Comparison of ENCODE assay signal across 21 cellular contexts in the genomic region with DNA sequence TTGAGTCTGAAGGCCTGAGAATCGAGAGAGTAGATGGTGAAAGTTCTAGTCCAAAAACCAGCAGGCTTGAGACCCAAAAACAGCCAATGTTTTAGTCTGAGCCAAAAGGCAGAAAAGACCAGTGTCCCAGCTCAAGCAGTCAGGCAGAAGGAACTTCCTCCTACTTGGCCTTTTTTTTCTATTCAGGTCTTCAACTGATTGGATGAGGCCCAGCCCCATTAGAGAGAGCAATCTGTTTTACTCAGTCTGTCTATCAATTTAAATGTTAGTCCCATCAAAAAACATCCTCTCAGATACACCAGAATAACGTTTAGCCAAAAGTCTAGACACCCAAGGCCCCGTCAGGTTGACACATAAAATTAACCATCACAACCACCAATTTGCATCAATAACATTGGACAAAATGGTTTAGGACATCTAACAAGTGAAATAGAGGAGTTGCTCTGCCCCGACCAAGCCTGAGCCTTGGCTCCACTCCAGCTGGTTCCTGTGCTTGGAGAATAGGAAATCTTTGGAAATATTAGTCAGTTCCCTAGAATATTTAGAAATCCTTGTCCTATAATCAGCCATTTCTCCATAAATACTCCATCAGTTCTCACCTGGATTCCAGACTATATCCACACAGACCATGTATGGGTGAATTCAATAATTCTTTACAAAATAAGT. TPM values are rescaled to one million over a fixed set of nuclear protein-coding genes. Genes with fewer than 3 reads are reported as not detected.
DNase-seq lines count a peak whose midpoint lies in the region; ATAC-seq and TF ChIP-seq lines count a peak whose summit lies in the region.
"Had no signal": no experiment of that assay in that cellular context is flagged by ENCODE, and none has a peak within 500 bp of the region (broad histone marks: within the 10 kb centered on the region; RNA-seq: fewer than 3 reads in every experiment).

No MANE protein-coding gene starts in this region.

- 63% methylated on average over 4 of the region's 4 CpGs for WGBS in right cardiac atrium
- WGBS in mesenchymal stem cell, result 93% methylated on average over 3 of the region's 4 CpGs

- H3K27ac ChIP-seq in right cardiac atrium (ENCODE audit: low read length), result no peak overlapping the region
- no peak overlapping the region for H3K27ac ChIP-seq in left ventricle myocardium inferior (replicated peaks)
- H3K27ac ChIP-seq in mesenchymal stem cell (ENCODE audit: low read length, poor library complexity, severe bottlenecking), result no peak overlapping the region
- H3K27ac ChIP-seq: BLaER1 treated with 17β-estradiol and CSF1 and Interleukin-3, amounts not matched to agents 10 nM and 100 nM; Peyer's patch; SJCRH30 had no signal

- H4K8ac ChIP-seq in mesenchymal stem cell (ENCODE audit: low read length), result no peak overlapping the region

- peak overlapping the region; percentile 36 for H2AK5ac ChIP-seq in mesenchymal stem cell (ENCODE audit: low read length, severe bottlenecking)

- H3K79me1 ChIP-seq in mesenchymal stem cell (replicated peaks; ENCODE audit: low read length, poor library complexity, severe bottlenecking), result no peaks in the 10 kb centered on the region

- ATAC-seq in right cardiac atrium (no peak), HG03469 (IDR thresholded peaks at IDR 0.05; ENCODE audit: unreplicated experiment) (no peak)
- ATAC-seq: GM23338 had no signal

- H3K4me3 ChIP-seq in right cardiac atrium (ENCODE audit: low read length), result no peak overlapping the region
- no peak overlapping the region for H3K4me3 ChIP-seq in left ventricle myocardium inferior
- H3K4me3 ChIP-seq in mesenchymal stem cell (ENCODE audit: insufficient read depth in 1 of 2, low read depth in 1 of 2, low read length in 2 of 2), result no peak overlapping the region
- H3K4me3 ChIP-seq: BLaER1 treated with 17β-estradiol and CSF1 and Interleukin-3, amounts not matched to agents 10 nM and 100 nM; GM23338; HAP-1; Peyer's patch; SJCRH30 had no signal

- no peak overlapping the region for H3K18ac ChIP-seq in mesenchymal stem cell (ENCODE audit: low read depth in 1 of 2, low read length in 2 of 2)

- H3K4ac ChIP-seq in mesenchymal stem cell (ENCODE audit: low read depth in 1 of 2, low read length in 2 of 2), result no peak overlapping the region

- H3K4me1 ChIP-seq in right cardiac atrium (ENCODE audit: control insufficient read depth, insufficient read depth, low read length) (no peaks in the 10 kb centered on the region), left ventricle myocardium inferior (no peaks in the 10 kb centered on the region), mesenchymal stem cell (ENCODE audit: control insufficient read depth, insufficient read depth, low read depth, low read length) (peaks cover 3% of the 10 kb centered on the region)
- H3K4me1 ChIP-seq: HAP-1, Peyer's patch, SJCRH30 had no signal

- no peak overlapping the region for H3K4me2 ChIP-seq in mesenchymal stem cell (ENCODE audit: low read length, poor library complexity, severe bottlenecking)
- H3K4me2 ChIP-seq: BLaER1 treated with 17β-estradiol and CSF1 and Interleukin-3, amounts not matched to agents 10 nM and 100 nM; GM23338 had no signal

- no peak overlapping the region for H2AFZ ChIP-seq in mesenchymal stem cell (ENCODE audit: low read depth, low read length)
- H2AFZ ChIP-seq: GM23338 had no signal

- DNase-seq in right cardiac atrium (peak in 2 of 3 donors; percentile 31 to 69), left ventricle myocardium inferior (no peak), cerebellum (ENCODE audit: low spot score) (peak; percentile 41), mesenchymal stem cell (no peak), OCI-M2 (lab: John Stamatoyannopoulos, UW; ENCODE audit: unreplicated experiment) (no peak), HK-2 (ENCODE audit: unreplicated experiment) (no peak)
- DNase-seq: 8988T; Calu3; CD8-positive, alpha-beta memory T cell; GDM1; Kasumi-1; NCI-H1694; NCI-H2081; NCI-H2171; Peyer's patch; SJCRH30 had no signal

- H3K9ac ChIP-seq in mesenchymal stem cell (ENCODE audit: low read length), result no peak overlapping the region
- H3K9ac ChIP-seq: BLaER1 treated with 17β-estradiol and CSF1 and Interleukin-3, amounts not matched to agents 10 nM and 100 nM had no signal

- H3K9me3 ChIP-seq in right cardiac atrium (ENCODE audit: control insufficient read depth, low read length) (no peaks in the 10 kb centered on the region), left ventricle myocardium inferior (replicated peaks) (peaks cover 9% of the 10 kb centered on the region), mesenchymal stem cell (ENCODE audit: control insufficient read depth, low read length) (peaks cover 7% of the 10 kb centered on the region)
- H3K9me3 ChIP-seq: HAP-1, Peyer's patch had no signal

- no peak overlapping the region for H4K91ac ChIP-seq in mesenchymal stem cell (ENCODE audit: low read length)

- no peak overlapping the region for H2BK15ac ChIP-seq in mesenchymal stem cell (ENCODE audit: low read depth, poor library complexity, severe bottlenecking)

- H3K36me3 ChIP-seq in left ventricle myocardium inferior, result no peaks in the 10 kb centered on the region
- H3K36me3 ChIP-seq in mesenchymal stem cell (ENCODE audit: control insufficient read depth in 1 of 2, insufficient read depth in 2 of 2, low read depth in 1 of 2, low read length in 2 of 2), result no peaks in the 10 kb centered on the region
- H3K36me3 ChIP-seq: HAP-1, Peyer's patch, SJCRH30 had no signal

- H2BK5ac ChIP-seq in mesenchymal stem cell (ENCODE audit: low read depth, low read length, poor library complexity, severe bottlenecking), result no peak overlapping the region

- intact Hi-C loops in right cardiac atrium (cut with DNase I) (no loop called here), left ventricle myocardium inferior (cut with micrococcal nuclease) (no loop called here)

- no peak for TF ChIP-seq CTCF in left ventricle myocardium inferior (IDR thresholded peaks at IDR 0.05; ENCODE audit: borderline replicate concordance)

- H2BK120ac ChIP-seq in mesenchymal stem cell (ENCODE audit: low read depth, low read length), result no peak overlapping the region

- H3K14ac ChIP-seq in mesenchymal stem cell (ENCODE audit: low read length in 2 of 2), result no peak overlapping the region

- no peaks in the 10 kb centered on the region for H3K27me3 ChIP-seq in right cardiac atrium (ENCODE audit: control insufficient read depth, insufficient read depth)
- no peaks in the 10 kb centered on the region for H3K27me3 ChIP-seq in left ventricle myocardium inferior (ENCODE audit: low read depth)
- no peaks in the 10 kb centered on the region for H3K27me3 ChIP-seq in mesenchymal stem cell (ENCODE audit: control insufficient read depth in 1 of 2, insufficient read depth in 1 of 2, low read length in 2 of 2)
- H3K27me3 ChIP-seq: BLaER1 treated with 17β-estradiol and CSF1 and Interleukin-3, amounts not matched to agents 10 nM and 100 nM; Peyer's patch; SJCRH30 had no signal

- no peak overlapping the region for H2BK12ac ChIP-seq in mesenchymal stem cell (ENCODE audit: low read length in 2 of 2)

- H3K23ac ChIP-seq in mesenchymal stem cell (ENCODE audit: low read length in 2 of 2), result no peak overlapping the region

RNA-seq across cellular contexts. Expression of a gene that starts 51.4 kb away (rescaled TPM):
- total RNA-seq in right cardiac atrium (1 to 10 TPM in 1 of 4 donors, under 1 TPM in 3; 0.77 to 1.1 (median 0.91) TPM), left ventricle myocardium inferior (1.5 TPM), cerebellum (not detected)
- polyA plus RNA-seq in right cardiac atrium, result 0.61 TPM
- polyA plus RNA-seq in mesenchymal stem cell (2013, experiment 1 of 2), result not detected
- not detected for polyA plus RNA-seq in mesenchymal stem cell (2013, experiment 2 of 2)
- total RNA-seq: Calu3, GM23338, MCF 10A had no signal
- polyA plus RNA-seq: GM23338 had no signal

Comparison
In these comparisons a context has a peak if more than half of its experiments do, and no peak if none do; other contexts are left out.
1. DNase-seq: peak in right cardiac atrium (2 of 3) and cerebellum (single experiment); none in left ventricle myocardium inferior (single experiment), mesenchymal stem cell (single experiment), OCI-M2 (single experiment) and HK-2 (single experiment).